20 cellular contexts compared by ENCODE assay signal in genomic region chr2:61920548-61920947, GRCh38.
"Had no signal": no experiment of that assay in that cellular context is flagged by ENCODE, and none has a peak within 500 bp of the region (broad histone marks: within the 10 kb centered on the region; RNA-seq: fewer than 3 reads in every experiment).

No MANE protein-coding gene starts in this region.

- H3K36me3 ChIP-seq: lower lobe of right lung, prostate gland, transverse colon had no signal

- H3K27me3 ChIP-seq: dorsolateral prefrontal cortex, spleen, transverse colon had no signal

- DNase-seq: cortex of kidney; dorsolateral prefrontal cortex; effector CD8-positive, alpha-beta T cell; foreskin melanocyte; head of caudate nucleus; hypothalamus; kidney glomerular epithelial cell; lower lobe of right lung; naive B cell; occipital lobe; spleen; stimulated activated CD4-positive, alpha-beta T cell treated with anti-CD3 and anti-CD28 coated beads, Interleukin-15, amount 100 ng/mL, for 24 hours; stimulated activated CD4-positive, alpha-beta T cell treated with anti-CD3 and anti-CD28 coated beads, Interleukin-1b, Interleukin-23, amount 100 ng/mL, for 48 hours; stimulated activated CD4-positive, alpha-beta T cell treated with anti-CD3 and anti-CD28 coated beads, Interleukin-4, amount 100 ng/mL, for 24 hours; transverse colon had no signal

- H3K4me1 ChIP-seq: lower lobe of right lung, parathyroid adenoma had no signal

- H3K9me3 ChIP-seq: lower lobe of right lung, prostate gland, spleen, transverse colon had no signal

- H3K27ac ChIP-seq: lower lobe of right lung, parathyroid adenoma, prostate gland, spleen, transverse colon had no signal

- ATAC-seq: left lobe of liver; lower lobe of right lung; sciatic nerve; stimulated activated memory B cell treated with anti-CD40 and anti-IgM and Interleukin-4, amounts not matched to agents 10 μg/mL and 1 μg/mL and 100 μg/mL, for 72 hours had no signal

- H3K4me3 ChIP-seq: dorsolateral prefrontal cortex, lower lobe of right lung, prostate gland, spleen, transverse colon had no signal
